Comparison of ENCODE assay signal across 14 cellular contexts in the genomic region with DNA sequence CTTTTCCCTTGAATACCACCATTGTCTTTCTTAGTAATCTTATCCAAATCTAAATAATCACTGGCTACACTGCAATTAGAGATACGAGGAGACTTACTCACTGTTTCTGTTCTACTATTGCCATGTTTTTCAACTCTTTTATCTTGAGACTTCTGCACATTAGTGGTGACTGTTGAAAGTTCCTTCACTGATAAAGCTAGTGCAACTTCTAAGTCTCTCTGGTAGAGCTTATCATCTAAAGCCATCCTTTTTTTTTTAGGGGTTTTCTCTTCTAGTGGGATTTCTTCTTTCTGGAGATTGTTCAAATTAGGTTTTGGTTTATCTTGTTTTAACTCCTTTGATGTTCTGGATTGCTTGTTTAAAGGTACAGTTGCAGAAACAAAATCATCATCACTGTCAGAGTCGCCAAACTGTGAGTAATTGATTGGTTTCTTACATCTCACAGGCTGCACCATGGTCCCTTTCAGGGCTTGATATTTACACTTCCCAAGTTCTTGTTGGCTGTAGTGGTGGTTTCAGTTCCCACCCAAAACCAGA. TPM values are rescaled to one million over a fixed set of nuclear protein-coding genes. Genes with fewer than 3 reads are reported as not detected.
A peak's percentile ranks its signal among the peaks of the same experiment; 100 is the strongest.
DNase-seq lines count a peak whose midpoint lies in the region; ATAC-seq and TF ChIP-seq lines count a peak whose summit lies in the region.
"Had no signal": no experiment of that assay in that cellular context is flagged by ENCODE, and none has a peak within 500 bp of the region (broad histone marks: within the 10 kb centered on the region; RNA-seq: fewer than 3 reads in every experiment).

No MANE protein-coding gene starts in this region.

- CTCF ChIA-PET in Calu3 (lab: Charles Lee), result interaction anchor here (1.0 kb wide), 1 partner anchor 147 kb away, joined by 3 read pairs; the partner anchor contains the start of gene STAG1

- H3K4me3 Mint-ChIP-seq in Calu3 (ENCODE audit: low read depth, unreplicated experiment), result no peak overlapping the region
- H3K4me3 Mint-ChIP-seq in activated naive CD8-positive, alpha-beta T cell, result peak overlapping the region; percentile 2
- H3K4me3 Mint-ChIP-seq in naive B cell, result peak overlapping the region in 2 of 8 donors; percentile 59 to 74
- H3K4me3 Mint-ChIP-seq: HFFc6 had no signal

- TF ChIP-seq CTCF in Calu3 (IDR thresholded peaks at IDR 0.05; ENCODE audit: unreplicated experiment), result no peak

- no peak for DNase-seq in Calu3
- peak; percentile 32 for DNase-seq in M059J (ENCODE audit: low read depth)
- no peak for DNase-seq in naive B cell
- DNase-seq in NCI-H748 (lab: John Stamatoyannopoulos, UW; ENCODE audit: unreplicated experiment), result no peak
- DNase-seq in H4 (ENCODE audit: low spot score), result no peak
- DNase-seq: DMS79; HFFc6; midbrain; MM.1S; NCI-H510A; SHP77; stimulated activated CD4-positive, alpha-beta T cell treated with anti-CD3 and anti-CD28 coated beads, Interleukin-4, amount 100 ng/mL, for 1 hour had no signal

- H3K36me3 Mint-ChIP-seq in Calu3 (ENCODE audit: insufficient read depth, unreplicated experiment) (peaks cover 30% of the 10 kb centered on the region), naive B cell (peaks cover 0 to 22% of the 10 kb centered on the region in 2 donors)
- peaks cover 27% of the 10 kb centered on the region for H3K36me3 Mint-ChIP-seq in activated naive CD8-positive, alpha-beta T cell

- intact Hi-C loops in Calu3 (cut with micrococcal nuclease; ENCODE audit: unreplicated experiment), result no loop called here

- H3K4me1 Mint-ChIP-seq in Calu3 (ENCODE audit: low read depth, unreplicated experiment) (peaks cover 46% of the 10 kb centered on the region), naive B cell (peaks cover 57 to 76% (median 71%) of the 10 kb centered on the region in 3 donors)
- H3K4me1 Mint-ChIP-seq in activated naive CD8-positive, alpha-beta T cell (ENCODE audit: low read depth), result peaks cover 60% of the 10 kb centered on the region

- H3K27ac Mint-ChIP-seq in Calu3 (ENCODE audit: unreplicated experiment), result peak overlapping the region; percentile 75
- peak overlapping the region; percentile 18 for H3K27ac Mint-ChIP-seq in activated naive CD8-positive, alpha-beta T cell
- peak overlapping the region in 4 of 6 donors; percentile 43 to 76 (median 71) for H3K27ac Mint-ChIP-seq in naive B cell
- H3K27ac Mint-ChIP-seq: HFFc6 had no signal

- BruUV-seq in Calu3 (replicated peaks; lab: Mats Ljungman, UMichigan), result no TSS peak

- no peaks in the 10 kb centered on the region for H3K27me3 Mint-ChIP-seq in Calu3 (ENCODE audit: unreplicated experiment)
- no peaks in the 10 kb centered on the region for H3K27me3 Mint-ChIP-seq in activated naive CD8-positive, alpha-beta T cell
- no peaks in the 10 kb centered on the region for H3K27me3 Mint-ChIP-seq in naive B cell

- ATAC-seq in naive B cell (ENCODE audit: low read depth in 2 of 2) (peak in 1 of 2 donors; percentile 25), GM21528 (IDR thresholded peaks at IDR 0.05; ENCODE audit: low FRiP score, unreplicated experiment) (no peak)

- H3K9me3 Mint-ChIP-seq in Calu3 (ENCODE audit: low read depth, unreplicated experiment), result peaks cover 10% of the 10 kb centered on the region
- H3K9me3 Mint-ChIP-seq in activated naive CD8-positive, alpha-beta T cell (ENCODE audit: low read depth), result peaks cover 7% of the 10 kb centered on the region
- H3K9me3 Mint-ChIP-seq in naive B cell, result peaks cover 0 to 28% (median 13%) of the 10 kb centered on the region in 7 donors

RNA-seq across cellular contexts. Expression of gene NCK1, which starts 37.7 kb away (rescaled TPM):
- 108 and 127 TPM in 2 replicates for total RNA-seq in Calu3 (2022)
- total RNA-seq in M059J (2014; rRNA removed; shearing (Covaris generic)), result 75.3 and 77.8 TPM in 2 replicates
- 10 to 100 TPM; 40.2 to 48.7 (median 42.6) TPM for polyA plus RNA-seq in naive B cell (ENCODE audit: low read depth in 6 of 6)
- 44.7 and 79.9 TPM in 2 replicates for total RNA-seq in H4 (2014; rRNA removed; shearing (Covaris generic))

RNA-seq across cellular contexts. Expression of gene IL20RB, which starts 58.1 kb away (rescaled TPM):
- total RNA-seq in Calu3 (2022), result 8.5 and 12.0 TPM in 2 replicates
- total RNA-seq in M059J (2014; rRNA removed; shearing (Covaris generic)), result 1.7 and 2.4 TPM in 2 replicates
- polyA plus RNA-seq in naive B cell (ENCODE audit: low read depth in 6 of 6), result under 1 TPM in 1 of 6 donors, not detected in 5; 0.31 TPM
- total RNA-seq in H4 (2014; rRNA removed; shearing (Covaris generic)), result 61.5 and 69.6 TPM in 2 replicates

Comparison
In these comparisons a context has a peak if more than half of its experiments do, and no peak if none do; other contexts are left out.
1. H3K27ac Mint-ChIP-seq: peak in every context shown above with its lines; median percentile 75 in Calu3; 71 in naive B cell; 18 in activated naive CD8-positive, alpha-beta T cell.